1 cellular context compared by ENCODE assay signal in the genomic region with DNA sequence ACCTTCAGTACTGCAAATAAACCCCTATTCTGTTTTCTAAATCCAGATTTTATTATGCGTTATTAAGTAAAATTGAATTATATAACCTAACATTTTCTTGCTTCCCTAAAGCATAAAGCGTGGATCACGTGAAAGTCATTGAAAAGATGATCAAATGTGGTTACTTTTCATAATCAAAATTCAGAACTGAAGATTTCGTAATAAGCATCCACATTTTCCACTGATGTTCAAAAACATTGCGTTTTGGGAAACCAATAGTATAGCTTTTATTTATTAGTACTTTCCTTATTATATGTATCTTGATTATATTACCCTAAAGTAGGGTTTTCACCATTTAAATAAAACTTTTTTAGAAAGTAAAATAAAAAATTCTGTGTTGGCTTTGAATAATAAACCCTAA.
TF ChIP-seq lines count a peak whose summit lies in the region.

No MANE protein-coding gene starts in this region.

TF ChIP-seq in K562, 482 proteins besides CTCF, POLR2A, EP300 and RAD21:
- TF ChIP-seq CEBPB (tag; IDR thresholded peaks at IDR 0.05) (peak; percentile 75), PTTG1 (tag; IDR thresholded peaks at IDR 0.05; ENCODE audit: low read depth) (no peak), CEBPG (CRISPR knock-in tag; IDR thresholded peaks at IDR 0.05) (no peak), CEBPG (tag; conservative IDR thresholded peaks at IDR 0.05 in 1 of 2, IDR thresholded peaks at IDR 0.05 in 1 of 2) (peak in 1 of 2 experiments; percentile 70; a peak in 2 of 4 replicates)
